ENCODE assay signal across 1 cellular context in the genomic region with DNA sequence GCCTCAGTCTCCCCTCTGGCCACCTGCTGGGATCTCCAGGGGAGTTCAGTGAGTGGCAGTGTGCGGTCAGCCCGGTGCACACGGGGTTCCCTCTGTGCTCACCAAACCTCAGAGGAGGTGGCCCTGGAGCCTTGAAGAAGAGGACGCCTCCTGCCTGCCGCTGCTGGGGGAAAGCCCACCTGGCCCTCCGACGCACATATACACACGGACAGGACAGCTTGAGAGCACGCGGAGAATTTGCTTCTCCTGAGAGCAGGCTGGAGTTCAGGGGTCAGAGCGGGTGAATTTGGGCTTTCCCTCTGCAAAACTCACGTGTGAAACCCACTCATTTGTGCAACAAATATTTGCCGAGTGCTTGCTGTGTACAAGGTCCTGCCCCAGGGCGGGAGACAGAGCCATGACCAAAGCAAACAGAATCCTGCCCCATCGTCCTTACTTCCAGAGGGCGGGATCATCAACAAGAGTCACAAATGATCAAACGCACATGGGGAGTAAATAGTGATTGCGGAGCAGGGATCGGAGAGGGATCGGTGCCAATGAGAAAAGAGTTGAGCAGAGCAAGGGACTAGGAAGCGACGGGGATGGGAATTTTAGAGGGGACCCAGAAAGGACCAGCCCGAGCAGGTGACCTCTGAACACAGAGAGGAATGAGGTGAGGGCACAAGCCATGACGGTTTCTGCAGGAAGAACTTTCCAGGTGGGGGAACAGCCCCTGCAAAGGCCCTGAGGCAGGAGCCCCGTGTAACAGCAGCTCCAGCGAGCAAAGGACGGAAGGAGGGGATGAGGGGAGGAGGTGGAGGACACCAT.
TF ChIP-seq lines count a peak whose summit lies in the region.

No MANE protein-coding gene starts in this region.

TF ChIP-seq in HepG2, 621 proteins besides CTCF, POLR2A, EP300 and RAD21 (continued from another document and continues in another):
- TF ChIP-seq, protein P1, sequence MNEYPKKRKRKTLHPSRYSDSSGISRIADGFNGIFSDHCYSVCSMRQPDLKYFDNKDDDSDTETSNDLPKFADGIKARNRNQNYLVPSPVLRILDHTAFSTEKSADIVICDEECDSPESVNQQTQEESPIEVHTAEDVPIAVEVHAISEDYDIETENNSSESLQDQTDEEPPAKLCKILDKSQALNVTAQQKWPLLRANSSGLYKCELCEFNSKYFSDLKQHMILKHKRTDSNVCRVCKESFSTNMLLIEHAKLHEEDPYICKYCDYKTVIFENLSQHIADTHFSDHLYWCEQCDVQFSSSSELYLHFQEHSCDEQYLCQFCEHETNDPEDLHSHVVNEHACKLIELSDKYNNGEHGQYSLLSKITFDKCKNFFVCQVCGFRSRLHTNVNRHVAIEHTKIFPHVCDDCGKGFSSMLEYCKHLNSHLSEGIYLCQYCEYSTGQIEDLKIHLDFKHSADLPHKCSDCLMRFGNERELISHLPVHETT (CRISPR knock-in tag; conservative IDR thresholded peaks at IDR 0.05), result peak; percentile 41; the same call in 1 of the 2 replicates
- TF ChIP-seq KAT7 (CRISPR knock-in tag; IDR thresholded peaks at IDR 0.05; ENCODE audit: borderline replicate concordance), result no peak
- TF ChIP-seq ZNF552 (CRISPR knock-in tag; IDR thresholded peaks at IDR 0.05; ENCODE audit: borderline replicate concordance), result peak; percentile 65; the same call in 1 of the 2 replicates
- TF ChIP-seq HNRNPUL1 (IDR thresholded peaks at IDR 0.05; ENCODE audit: low read depth, low read length), result no peak
- peak; percentile 18; the same call in 1 of the 2 replicates for TF ChIP-seq BRD4 (CRISPR knock-in tag; IDR thresholded peaks at IDR 0.05)
- TF ChIP-seq SIN3B (IDR thresholded peaks at IDR 0.05; ENCODE audit: low read length), result no peak
- no peak for TF ChIP-seq ZNF557 (CRISPR knock-in tag; IDR thresholded peaks at IDR 0.05)
- TF ChIP-seq ZNF546 (CRISPR knock-in tag; conservative IDR thresholded peaks at IDR 0.05), result peak; percentile 77; the same call in 1 of the 2 replicates
- TF ChIP-seq, protein P2, sequence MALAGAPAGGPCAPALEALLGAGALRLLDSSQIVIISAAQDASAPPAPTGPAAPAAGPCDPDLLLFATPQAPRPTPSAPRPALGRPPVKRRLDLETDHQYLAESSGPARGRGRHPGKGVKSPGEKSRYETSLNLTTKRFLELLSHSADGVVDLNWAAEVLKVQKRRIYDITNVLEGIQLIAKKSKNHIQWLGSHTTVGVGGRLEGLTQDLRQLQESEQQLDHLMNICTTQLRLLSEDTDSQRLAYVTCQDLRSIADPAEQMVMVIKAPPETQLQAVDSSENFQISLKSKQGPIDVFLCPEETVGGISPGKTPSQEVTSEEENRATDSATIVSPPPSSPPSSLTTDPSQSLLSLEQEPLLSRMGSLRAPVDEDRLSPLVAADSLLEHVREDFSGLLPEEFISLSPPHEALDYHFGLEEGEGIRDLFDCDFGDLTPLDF (CRISPR knock-in tag; IDR thresholded peaks at IDR 0.05), result peak; percentile 88
- TF ChIP-seq NR1H2 (CRISPR knock-in tag; IDR thresholded peaks at IDR 0.05; ENCODE audit: borderline replicate concordance, low read depth), result no peak
- TF ChIP-seq, protein P3, sequence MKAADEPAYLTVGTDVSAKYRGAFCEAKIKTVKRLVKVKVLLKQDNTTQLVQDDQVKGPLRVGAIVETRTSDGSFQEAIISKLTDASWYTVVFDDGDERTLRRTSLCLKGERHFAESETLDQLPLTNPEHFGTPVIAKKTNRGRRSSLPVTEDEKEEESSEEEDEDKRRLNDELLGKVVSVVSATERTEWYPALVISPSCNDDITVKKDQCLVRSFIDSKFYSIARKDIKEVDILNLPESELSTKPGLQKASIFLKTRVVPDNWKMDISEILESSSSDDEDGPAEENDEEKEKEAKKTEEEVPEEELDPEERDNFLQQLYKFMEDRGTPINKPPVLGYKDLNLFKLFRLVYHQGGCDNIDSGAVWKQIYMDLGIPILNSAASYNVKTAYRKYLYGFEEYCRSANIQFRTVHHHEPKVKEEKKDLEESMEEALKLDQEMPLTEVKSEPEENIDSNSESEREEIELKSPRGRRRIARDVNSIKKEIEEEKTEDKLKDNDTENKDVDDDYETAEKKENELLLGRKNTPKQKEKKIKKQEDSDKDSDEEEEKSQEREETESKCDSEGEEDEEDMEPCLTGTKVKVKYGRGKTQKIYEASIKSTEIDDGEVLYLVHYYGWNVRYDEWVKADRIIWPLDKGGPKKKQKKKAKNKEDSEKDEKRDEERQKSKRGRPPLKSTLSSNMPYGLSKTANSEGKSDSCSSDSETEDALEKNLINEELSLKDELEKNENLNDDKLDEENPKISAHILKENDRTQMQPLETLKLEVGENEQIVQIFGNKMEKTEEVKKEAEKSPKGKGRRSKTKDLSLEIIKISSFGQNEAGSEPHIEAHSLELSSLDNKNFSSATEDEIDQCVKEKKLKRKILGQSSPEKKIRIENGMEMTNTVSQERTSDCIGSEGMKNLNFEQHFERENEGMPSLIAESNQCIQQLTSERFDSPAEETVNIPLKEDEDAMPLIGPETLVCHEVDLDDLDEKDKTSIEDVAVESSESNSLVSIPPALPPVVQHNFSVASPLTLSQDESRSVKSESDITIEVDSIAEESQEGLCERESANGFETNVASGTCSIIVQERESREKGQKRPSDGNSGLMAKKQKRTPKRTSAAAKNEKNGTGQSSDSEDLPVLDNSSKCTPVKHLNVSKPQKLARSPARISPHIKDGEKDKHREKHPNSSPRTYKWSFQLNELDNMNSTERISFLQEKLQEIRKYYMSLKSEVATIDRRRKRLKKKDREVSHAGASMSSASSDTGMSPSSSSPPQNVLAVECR (CRISPR knock-in tag; IDR thresholded peaks at IDR 0.05; ENCODE audit: borderline replicate concordance), result peak; percentile 76; the same call in 1 of the 2 replicates
- TF ChIP-seq NPAS2 (CRISPR knock-in tag; IDR thresholded peaks at IDR 0.05; ENCODE audit: borderline replicate concordance), result no peak
- TF ChIP-seq, protein P4, sequence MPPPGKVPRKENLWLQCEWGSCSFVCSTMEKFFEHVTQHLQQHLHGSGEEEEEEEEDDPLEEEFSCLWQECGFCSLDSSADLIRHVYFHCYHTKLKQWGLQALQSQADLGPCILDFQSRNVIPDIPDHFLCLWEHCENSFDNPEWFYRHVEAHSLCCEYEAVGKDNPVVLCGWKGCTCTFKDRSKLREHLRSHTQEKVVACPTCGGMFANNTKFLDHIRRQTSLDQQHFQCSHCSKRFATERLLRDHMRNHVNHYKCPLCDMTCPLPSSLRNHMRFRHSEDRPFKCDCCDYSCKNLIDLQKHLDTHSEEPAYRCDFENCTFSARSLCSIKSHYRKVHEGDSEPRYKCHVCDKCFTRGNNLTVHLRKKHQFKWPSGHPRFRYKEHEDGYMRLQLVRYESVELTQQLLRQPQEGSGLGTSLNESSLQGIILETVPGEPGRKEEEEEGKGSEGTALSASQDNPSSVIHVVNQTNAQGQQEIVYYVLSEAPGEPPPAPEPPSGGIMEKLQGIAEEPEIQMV (CRISPR knock-in tag; IDR thresholded peaks at IDR 0.05; ENCODE audit: low read depth), result peak; percentile 59; the same call in 1 of the 2 replicates
- TF ChIP-seq RORA (CRISPR knock-in tag; IDR thresholded peaks at IDR 0.05), result no peak
- TF ChIP-seq, protein P5, sequence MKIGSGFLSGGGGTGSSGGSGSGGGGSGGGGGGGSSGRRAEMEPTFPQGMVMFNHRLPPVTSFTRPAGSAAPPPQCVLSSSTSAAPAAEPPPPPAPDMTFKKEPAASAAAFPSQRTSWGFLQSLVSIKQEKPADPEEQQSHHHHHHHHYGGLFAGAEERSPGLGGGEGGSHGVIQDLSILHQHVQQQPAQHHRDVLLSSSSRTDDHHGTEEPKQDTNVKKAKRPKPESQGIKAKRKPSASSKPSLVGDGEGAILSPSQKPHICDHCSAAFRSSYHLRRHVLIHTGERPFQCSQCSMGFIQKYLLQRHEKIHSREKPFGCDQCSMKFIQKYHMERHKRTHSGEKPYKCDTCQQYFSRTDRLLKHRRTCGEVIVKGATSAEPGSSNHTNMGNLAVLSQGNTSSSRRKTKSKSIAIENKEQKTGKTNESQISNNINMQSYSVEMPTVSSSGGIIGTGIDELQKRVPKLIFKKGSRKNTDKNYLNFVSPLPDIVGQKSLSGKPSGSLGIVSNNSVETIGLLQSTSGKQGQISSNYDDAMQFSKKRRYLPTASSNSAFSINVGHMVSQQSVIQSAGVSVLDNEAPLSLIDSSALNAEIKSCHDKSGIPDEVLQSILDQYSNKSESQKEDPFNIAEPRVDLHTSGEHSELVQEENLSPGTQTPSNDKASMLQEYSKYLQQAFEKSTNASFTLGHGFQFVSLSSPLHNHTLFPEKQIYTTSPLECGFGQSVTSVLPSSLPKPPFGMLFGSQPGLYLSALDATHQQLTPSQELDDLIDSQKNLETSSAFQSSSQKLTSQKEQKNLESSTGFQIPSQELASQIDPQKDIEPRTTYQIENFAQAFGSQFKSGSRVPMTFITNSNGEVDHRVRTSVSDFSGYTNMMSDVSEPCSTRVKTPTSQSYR (CRISPR knock-in tag; IDR thresholded peaks at IDR 0.05; ENCODE audit: borderline replicate concordance), result no peak
- TF ChIP-seq CENPX (CRISPR knock-in tag; IDR thresholded peaks at IDR 0.05), result no peak
- TF ChIP-seq ZKSCAN1 (IDR thresholded peaks at IDR 0.05; ENCODE audit: low read length), result no peak
- TF ChIP-seq KLF16 (CRISPR knock-in tag; IDR thresholded peaks at IDR 0.05), result peak in 1 of 2 experiments; percentile 74; a peak in 1 of 4 replicates
- TF ChIP-seq, protein P6, sequence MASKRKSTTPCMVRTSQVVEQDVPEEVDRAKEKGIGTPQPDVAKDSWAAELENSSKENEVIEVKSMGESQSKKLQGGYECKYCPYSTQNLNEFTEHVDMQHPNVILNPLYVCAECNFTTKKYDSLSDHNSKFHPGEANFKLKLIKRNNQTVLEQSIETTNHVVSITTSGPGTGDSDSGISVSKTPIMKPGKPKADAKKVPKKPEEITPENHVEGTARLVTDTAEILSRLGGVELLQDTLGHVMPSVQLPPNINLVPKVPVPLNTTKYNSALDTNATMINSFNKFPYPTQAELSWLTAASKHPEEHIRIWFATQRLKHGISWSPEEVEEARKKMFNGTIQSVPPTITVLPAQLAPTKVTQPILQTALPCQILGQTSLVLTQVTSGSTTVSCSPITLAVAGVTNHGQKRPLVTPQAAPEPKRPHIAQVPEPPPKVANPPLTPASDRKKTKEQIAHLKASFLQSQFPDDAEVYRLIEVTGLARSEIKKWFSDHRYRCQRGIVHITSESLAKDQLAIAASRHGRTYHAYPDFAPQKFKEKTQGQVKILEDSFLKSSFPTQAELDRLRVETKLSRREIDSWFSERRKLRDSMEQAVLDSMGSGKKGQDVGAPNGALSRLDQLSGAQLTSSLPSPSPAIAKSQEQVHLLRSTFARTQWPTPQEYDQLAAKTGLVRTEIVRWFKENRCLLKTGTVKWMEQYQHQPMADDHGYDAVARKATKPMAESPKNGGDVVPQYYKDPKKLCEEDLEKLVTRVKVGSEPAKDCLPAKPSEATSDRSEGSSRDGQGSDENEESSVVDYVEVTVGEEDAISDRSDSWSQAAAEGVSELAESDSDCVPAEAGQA (IDR thresholded peaks at IDR 0.05; ENCODE audit: low read depth), result no peak
- TF ChIP-seq, protein P6 (CRISPR knock-in tag; IDR thresholded peaks at IDR 0.05; ENCODE audit: borderline replicate concordance), result no peak
- TF ChIP-seq PHF20 (CRISPR knock-in tag; IDR thresholded peaks at IDR 0.05), result 0 out of 2 replicates have a peak, but pooled peaks have one; percentile 14
- TF ChIP-seq DNMT3B (CRISPR knock-in tag; conservative IDR thresholded peaks at IDR 0.05), result no peak
- TF ChIP-seq, protein P7, sequence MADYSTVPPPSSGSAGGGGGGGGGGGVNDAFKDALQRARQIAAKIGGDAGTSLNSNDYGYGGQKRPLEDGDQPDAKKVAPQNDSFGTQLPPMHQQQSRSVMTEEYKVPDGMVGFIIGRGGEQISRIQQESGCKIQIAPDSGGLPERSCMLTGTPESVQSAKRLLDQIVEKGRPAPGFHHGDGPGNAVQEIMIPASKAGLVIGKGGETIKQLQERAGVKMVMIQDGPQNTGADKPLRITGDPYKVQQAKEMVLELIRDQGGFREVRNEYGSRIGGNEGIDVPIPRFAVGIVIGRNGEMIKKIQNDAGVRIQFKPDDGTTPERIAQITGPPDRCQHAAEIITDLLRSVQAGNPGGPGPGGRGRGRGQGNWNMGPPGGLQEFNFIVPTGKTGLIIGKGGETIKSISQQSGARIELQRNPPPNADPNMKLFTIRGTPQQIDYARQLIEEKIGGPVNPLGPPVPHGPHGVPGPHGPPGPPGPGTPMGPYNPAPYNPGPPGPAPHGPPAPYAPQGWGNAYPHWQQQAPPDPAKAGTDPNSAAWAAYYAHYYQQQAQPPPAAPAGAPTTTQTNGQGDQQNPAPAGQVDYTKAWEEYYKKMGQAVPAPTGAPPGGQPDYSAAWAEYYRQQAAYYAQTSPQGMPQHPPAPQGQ (CRISPR knock-in tag; IDR thresholded peaks at IDR 0.05; ENCODE audit: borderline replicate concordance), result no peak
- 0 out of 2 replicates have a peak, but pooled peaks have one; percentile 39 for TF ChIP-seq TOPORS (CRISPR knock-in tag; IDR thresholded peaks at IDR 0.05)
- peak; percentile 90; the same call in 1 of the 2 replicates for TF ChIP-seq ZNF564 (CRISPR knock-in tag; IDR thresholded peaks at IDR 0.05)
- TF ChIP-seq, protein P8, sequence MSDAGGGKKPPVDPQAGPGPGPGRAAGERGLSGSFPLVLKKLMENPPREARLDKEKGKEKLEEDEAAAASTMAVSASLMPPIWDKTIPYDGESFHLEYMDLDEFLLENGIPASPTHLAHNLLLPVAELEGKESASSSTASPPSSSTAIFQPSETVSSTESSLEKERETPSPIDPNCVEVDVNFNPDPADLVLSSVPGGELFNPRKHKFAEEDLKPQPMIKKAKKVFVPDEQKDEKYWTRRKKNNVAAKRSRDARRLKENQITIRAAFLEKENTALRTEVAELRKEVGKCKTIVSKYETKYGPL (CRISPR knock-in tag; IDR thresholded peaks at IDR 0.05), result no peak
- no peak for TF ChIP-seq SMC3 (IDR thresholded peaks at IDR 0.05; ENCODE audit: low read length)
- TF ChIP-seq HNRNPH1 (optimal IDR thresholded peaks at IDR 0.05; ENCODE audit: low read depth, low read length), result peak; percentile 28
- no peak for TF ChIP-seq ZNF274 (CRISPR knock-in tag; IDR thresholded peaks at IDR 0.05)
